In the genomic region with DNA sequence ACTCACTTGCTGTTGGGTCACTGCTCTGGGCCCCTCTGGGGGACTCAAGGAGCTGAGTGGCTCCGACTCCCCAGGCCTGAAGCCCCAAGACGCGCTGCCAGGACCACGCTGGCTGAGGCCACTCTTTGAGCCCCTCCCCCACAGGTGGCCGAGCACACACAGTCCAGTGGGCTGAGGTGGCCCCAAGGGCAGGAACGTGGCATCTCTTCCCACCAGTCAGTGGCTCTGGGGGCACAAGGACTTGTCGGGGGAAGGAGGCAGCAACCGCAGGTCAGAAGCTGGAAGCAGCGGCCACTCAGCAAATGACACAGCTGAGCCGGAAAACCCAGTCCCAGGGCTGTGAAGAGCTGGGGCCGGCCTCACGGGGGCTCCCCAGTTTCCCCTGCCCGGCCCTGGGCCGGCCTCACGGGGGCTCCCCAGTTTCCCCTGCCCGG, we compare ENCODE assay signal across 9 cellular contexts. TPM values are rescaled to one million over a fixed set of nuclear protein-coding genes. Genes with fewer than 3 reads are reported as not detected.
DNase-seq lines count a peak whose midpoint lies in the region; ATAC-seq and TF ChIP-seq lines count a peak whose summit lies in the region.
"Had no signal": no experiment of that assay in that cellular context is flagged by ENCODE, and none has a peak within 500 bp of the region (broad histone marks: within the 10 kb centered on the region; RNA-seq: fewer than 3 reads in every experiment).

No MANE protein-coding gene starts in this region.

- H3K9me3 Mint-ChIP-seq in chondrocyte (ENCODE audit: low read depth), result peaks cover 2% of the 10 kb centered on the region
- H3K9me3 Mint-ChIP-seq in naive thymus-derived CD8-positive, alpha-beta T cell, result peaks cover 0 to 7% (median 0%) of the 10 kb centered on the region in 9 donors
- peaks cover 4% of the 10 kb centered on the region for H3K9me3 Mint-ChIP-seq in type B pancreatic cell

- ATAC-seq in HG03354 (IDR thresholded peaks at IDR 0.05; ENCODE audit: poor library complexity, severe bottlenecking, unreplicated experiment) (peak; percentile 27), HG03095 (IDR thresholded peaks at IDR 0.05; ENCODE audit: unreplicated experiment) (no peak)
- peak; percentile 20 to 21 for ATAC-seq in naive thymus-derived CD8-positive, alpha-beta T cell

- no peak for TF ChIP-seq CTCF in chondrocyte (IDR thresholded peaks at IDR 0.05)
- TF ChIP-seq CTCF in type B pancreatic cell (conservative IDR thresholded peaks at IDR 0.05), result no peak

- H3K27ac Mint-ChIP-seq in chondrocyte (ENCODE audit: unreplicated experiment) (no peak overlapping the region), type B pancreatic cell (no peak overlapping the region)
- no peak overlapping the region for H3K27ac Mint-ChIP-seq in naive thymus-derived CD8-positive, alpha-beta T cell

- H3K4me3 Mint-ChIP-seq in chondrocyte (ENCODE audit: unreplicated experiment) (peak overlapping the region; percentile 33), type B pancreatic cell (no peak overlapping the region)
- peak overlapping the region; percentile 60 to 82 (median 66) for H3K4me3 Mint-ChIP-seq in naive thymus-derived CD8-positive, alpha-beta T cell

- POLR2A ChIA-PET in naive thymus-derived CD8-positive, alpha-beta T cell (lab: Charles Lee), result interaction anchor here (0.8 to 1.7 kb wide), 4 partner anchors 9 to 107 kb away, joined by 3 to 5 read pairs (median 4); no protein-coding TSS in a partner anchor

- H3K27me3 Mint-ChIP-seq in chondrocyte (ENCODE audit: low read depth) (peaks cover 2% of the 10 kb centered on the region), type B pancreatic cell (no peaks in the 10 kb centered on the region)
- H3K27me3 Mint-ChIP-seq in naive thymus-derived CD8-positive, alpha-beta T cell, result no peaks in the 10 kb centered on the region

- peak; percentile 74 for DNase-seq in activated CD8-positive, alpha-beta memory T cell treated with anti-CD3 and anti-CD28 coated beads for 24 hours
- DNase-seq in activated CD8-positive, alpha-beta memory T cell treated with anti-CD3 and anti-CD28 coated beads, Interleukin-2, amount 50 U/mL, for 4 hours, result no peak
- no peak for DNase-seq in chondrocyte (ENCODE audit: low spot score)
- peak in 2 of 10 donors; percentile 15 to 19 for DNase-seq in naive thymus-derived CD8-positive, alpha-beta T cell
- no peak for DNase-seq in type B pancreatic cell (ENCODE audit: extremely low spot score, unreplicated experiment)
- no peak for DNase-seq in NCI-H1436 (lab: John Stamatoyannopoulos, UW)

- H3K4me1 Mint-ChIP-seq in chondrocyte (ENCODE audit: low read depth) (peaks cover 9% of the 10 kb centered on the region), type B pancreatic cell (ENCODE audit: unreplicated experiment) (no peaks in the 10 kb centered on the region)
- H3K4me1 Mint-ChIP-seq in naive thymus-derived CD8-positive, alpha-beta T cell, result peaks cover 0 to 20% (median 7%) of the 10 kb centered on the region in 4 donors

- H3K36me3 Mint-ChIP-seq in chondrocyte (ENCODE audit: low read depth) (no peaks in the 10 kb centered on the region), type B pancreatic cell (peaks cover 3% of the 10 kb centered on the region)
- H3K36me3 Mint-ChIP-seq in naive thymus-derived CD8-positive, alpha-beta T cell, result no peaks in the 10 kb centered on the region

RNA-seq across cellular contexts. Expression of gene GRIFIN, which starts 24.1 kb away (rescaled TPM):
- total RNA-seq in chondrocyte, result not detected in 3 replicates
- not detected for total RNA-seq in naive thymus-derived CD8-positive, alpha-beta T cell
- polyA plus RNA-seq in naive thymus-derived CD8-positive, alpha-beta T cell, result not detected
- not detected in 2 replicates for total RNA-seq in type B pancreatic cell (ENCODE audit: low replicate concordance)
- total RNA-seq: T-helper 2 cell treated with Interferon-gamma antibody and Interleukin-4, amounts not matched to agents 100 ng/mL and 5 ng/mL, for 36 hours had no signal

RNA-seq across cellular contexts. Expression of gene CHST12, which starts 48.7 kb away (rescaled TPM):
- 20.7 to 31.5 TPM (median 22.4 TPM) in 3 replicates for total RNA-seq in chondrocyte
- total RNA-seq in naive thymus-derived CD8-positive, alpha-beta T cell, result 10 to 100 TPM; 19.2 to 19.7 TPM
- polyA plus RNA-seq in naive thymus-derived CD8-positive, alpha-beta T cell, result 10 to 100 TPM in 2 of 3 donors, 1 to 10 TPM in 1; 8.9 to 21.7 (median 16.5) TPM
- 17.6 and 22.4 TPM in 2 replicates for total RNA-seq in type B pancreatic cell (ENCODE audit: low replicate concordance)
